Comparison of ENCODE assay signal across 11 cellular contexts in genomic region chr4:2832309-2832980, GRCh38. TPM values are rescaled to one million over a fixed set of nuclear protein-coding genes. Genes with fewer than 3 reads are reported as not detected.
DNase-seq lines count a peak whose midpoint lies in the region; ATAC-seq and TF ChIP-seq lines count a peak whose summit lies in the region.
"Had no signal": no experiment of that assay in that cellular context is flagged by ENCODE, and none has a peak within 500 bp of the region (broad histone marks: within the 10 kb centered on the region; RNA-seq: fewer than 3 reads in every experiment).

No MANE protein-coding gene starts in this region.

- TF ChIP-seq EP300 in transverse colon (IDR thresholded peaks at IDR 0.05; ENCODE audit: low read depth), result no peak

- peaks cover 0 to 36% (median 6%) of the 10 kb centered on the region in 12 donors for H3K4me1 ChIP-seq in heart left ventricle
- no peaks in the 10 kb centered on the region for H3K4me1 ChIP-seq in RWPE2 (ENCODE audit: insufficient read depth, poor library complexity, severe bottlenecking)
- peaks cover 0 to 23% (median 5%) of the 10 kb centered on the region in 4 donors for H3K4me1 ChIP-seq in transverse colon

- 94 to 95% (median 95%) methylated on average over 19 to 20 of the region's 20 CpGs for WGBS in heart left ventricle, 4 donors
- 86% methylated on average over 20 of the region's 20 CpGs; no CpG with 5 or more reads in 1 of the 2 donors for WGBS in transverse colon (ENCODE audit: low coverage in 1 of 2), 2 donors

- TF ChIP-seq CTCF in heart left ventricle (IDR thresholded peaks at IDR 0.05) (no peak), RWPE2 (IDR thresholded peaks at IDR 0.05; ENCODE audit: poor library complexity, severe bottlenecking) (no peak), transverse colon (IDR thresholded peaks at IDR 0.05) (no peak)

- peaks cover 0 to 93% (median 52%) of the 10 kb centered on the region in 9 donors for H3K36me3 ChIP-seq in heart left ventricle
- peaks cover 50% of the 10 kb centered on the region for H3K36me3 ChIP-seq in RWPE2 (ENCODE audit: low read depth)
- H3K36me3 ChIP-seq in transverse colon, result peaks cover 0 to 5% (median 0%) of the 10 kb centered on the region in 4 donors

- DNase-seq in heart left ventricle, result peak in 4 of 5 donors; percentile 9 to 54 (median 16)
- no peak for DNase-seq in Right ventricle myocardium inferior (ENCODE audit: missing footprints)
- DNase-seq in RWPE2 (ENCODE audit: low spot score), result peak; percentile 63
- DNase-seq in transverse colon, result peak; percentile 15
- no peak for DNase-seq in GDM1 (lab: John Stamatoyannopoulos, UW)
- DNase-seq in SKM-1 treated with dmso at 0.1 percent for 144 hours (lab: John Stamatoyannopoulos, UW; ENCODE audit: unreplicated experiment), result no peak
- no peak for DNase-seq in NCI-H2029 treated with DMSO at 0.1 percent for 48 hours (lab: John Stamatoyannopoulos, UW)
- DNase-seq: activated CD4-positive, alpha-beta T cell treated with anti-CD3 and anti-CD28 coated beads, Interleukin-2, amount 10 ng/mL, durations not matched to agents 7 days and 5 days; CD4-positive, alpha-beta memory T cell; stimulated activated CD4-positive, alpha-beta T cell treated with anti-CD3 and anti-CD28 coated beads, Interleukin-4, amount 100 ng/mL, for 4 hours had no signal

- H3K27ac ChIP-seq in heart left ventricle (no peak overlapping the region), RWPE2 (ENCODE audit: poor library complexity, severe bottlenecking) (no peak overlapping the region), transverse colon (no peak overlapping the region)

- intact Hi-C loops in heart left ventricle (cut with DNase I), result loop anchor here in 1 of 10 donors (5.0 kb wide), 1 partner anchor 60 kb away; no protein-coding TSS in a partner anchor
- intact Hi-C loops in Right ventricle myocardium inferior (cut with DNase I), result no loop called here
- intact Hi-C loops in transverse colon (cut with DNase I; ENCODE audit: low total_unique reads), result no loop called here

- H3K27me3 ChIP-seq in heart left ventricle, result no peaks in the 10 kb centered on the region
- no peaks in the 10 kb centered on the region for H3K27me3 ChIP-seq in RWPE2 (ENCODE audit: insufficient read depth, poor library complexity, severe bottlenecking)
- H3K27me3 ChIP-seq in transverse colon, result no peaks in the 10 kb centered on the region

- no peak for ATAC-seq in heart left ventricle
- no peak for ATAC-seq in Right ventricle myocardium inferior
- ATAC-seq in HG02623 (IDR thresholded peaks at IDR 0.05; ENCODE audit: unreplicated experiment), result peak; percentile 68
- no peak for ATAC-seq in RWPE2 (ENCODE audit: low read depth)

- no peaks in the 10 kb centered on the region for H3K9me3 ChIP-seq in heart left ventricle
- H3K9me3 ChIP-seq in RWPE2 (ENCODE audit: severe bottlenecking), result no peaks in the 10 kb centered on the region
- H3K9me3 ChIP-seq in transverse colon, result no peaks in the 10 kb centered on the region

- TF ChIP-seq POLR2A in heart left ventricle (IDR thresholded peaks at IDR 0.05), result no peak
- no peak for TF ChIP-seq POLR2A in transverse colon (IDR thresholded peaks at IDR 0.05)

- in situ Hi-C loops in transverse colon (cut with MboI; ENCODE audit: low pct_ligation_motif_present in 1 of 4, low pct_unique_long_range_greater_than_20kb in 1 of 4, low sequenced_read_pairs in 3 of 4), result no loop called here

- H3K4me3 ChIP-seq in heart left ventricle, result no peak overlapping the region
- H3K4me3 ChIP-seq in RWPE2 (ENCODE audit: severe bottlenecking), result no peak overlapping the region
- H3K4me3 ChIP-seq in transverse colon, result no peak overlapping the region

RNA-seq across cellular contexts. Expression of gene ADD1, which starts 11.2 kb away (rescaled TPM):
- 100 to 1,000 TPM; 179 to 275 (median 215) TPM for total RNA-seq in heart left ventricle
- 100 to 1,000 TPM; 193 to 269 TPM for polyA plus RNA-seq in heart left ventricle
- total RNA-seq in Right ventricle myocardium inferior, result 231 TPM
- total RNA-seq in transverse colon, result 100 to 1,000 TPM; 218 to 392 (median 299) TPM

RNA-seq across cellular contexts. Expression of gene SH3BP2, which starts 39.6 kb away (rescaled TPM):
- total RNA-seq in heart left ventricle (10 to 100 TPM; 10.4 to 70.2 (median 23.5) TPM), Right ventricle myocardium inferior (32.2 TPM), transverse colon (100 to 1,000 TPM in 3 of 4 donors, 10 to 100 TPM in 1; 92.6 to 301 (median 117) TPM)
- polyA plus RNA-seq in heart left ventricle, result 10 to 100 TPM; 17.1 to 24.5 TPM

Comparison
In these comparisons a context has a peak if more than half of its experiments do, and no peak if none do; other contexts are left out.
1. DNase-seq: peak in heart left ventricle (4 of 5), RWPE2 (single experiment) and transverse colon (single experiment); none in Right ventricle myocardium inferior (single experiment), GDM1 (single experiment), SKM-1 treated with dmso at 0.1 percent for 144 hours (single experiment) and NCI-H2029 treated with DMSO at 0.1 percent for 48 hours (single experiment).